Comparison of ENCODE assay signal across 21 cellular contexts in the genomic region with DNA sequence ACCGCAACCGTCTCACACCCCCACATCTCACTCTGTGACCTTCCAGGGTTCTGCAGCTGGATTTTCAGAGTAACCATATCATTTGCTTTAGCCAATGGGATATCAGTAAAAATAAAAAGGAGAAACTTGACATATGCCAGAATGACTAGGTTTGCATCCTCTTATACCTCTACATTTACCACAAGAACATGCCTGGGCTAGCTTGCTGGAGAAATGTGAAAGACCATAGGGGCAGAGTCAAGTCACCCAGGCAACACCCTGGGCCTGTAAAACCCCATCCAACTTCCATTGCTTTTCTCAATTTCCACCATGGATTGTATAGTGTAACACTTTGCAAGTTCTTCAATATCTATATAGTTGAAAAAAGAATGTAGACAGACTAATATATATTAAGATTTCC.
"Had no signal": no experiment of that assay in that cellular context is flagged by ENCODE, and none has a peak within 500 bp of the region (broad histone marks: within the 10 kb centered on the region; RNA-seq: fewer than 3 reads in every experiment).

No MANE protein-coding gene starts in this region.

- DNase-seq: effector memory CD4-positive, alpha-beta T cell; esophagus squamous epithelium; foreskin fibroblast; immature natural killer cell; kidney; left cardiac atrium; left ventricle myocardium inferior; lower lobe of right lung; mesendoderm; naive B cell; posterior cingulate gyrus; small intestine; stimulated activated CD4-positive, alpha-beta T cell treated with anti-CD3 and anti-CD28 coated beads, Interleukin-12 subunit alpha, Interleukin-12 subunit beta, amount 100 ng/mL, for 4 hours; stimulated activated naive CD4-positive, alpha-beta T cell; stomach; substantia nigra; transverse colon had no signal

- ATAC-seq: left cardiac atrium, lower lobe of right lung had no signal

- H3K27me3 ChIP-seq: esophagus squamous epithelium, neutrophil, right atrium auricular region, stomach, transverse colon had no signal

- H3K4me3 ChIP-seq: esophagus squamous epithelium, left ventricle myocardium inferior, lower lobe of right lung, right atrium auricular region, stomach, thoracic aorta, transverse colon had no signal

- H3K27ac ChIP-seq: esophagus squamous epithelium, left ventricle myocardium inferior, lower lobe of right lung, neutrophil, right atrium auricular region, stomach, thoracic aorta, transverse colon had no signal

- H3K4me1 ChIP-seq: esophagus squamous epithelium, left ventricle myocardium inferior, lower lobe of right lung, right atrium auricular region, stomach, transverse colon had no signal

- H3K36me3 ChIP-seq: esophagus squamous epithelium, left ventricle myocardium inferior, lower lobe of right lung, neutrophil, right atrium auricular region, stomach, thoracic aorta, transverse colon had no signal

- FAIRE-seq: endometrium, kidney, small intestine had no signal

- H3K9me3 ChIP-seq: esophagus squamous epithelium, left ventricle myocardium inferior, lower lobe of right lung, neutrophil, right atrium auricular region, thoracic aorta, transverse colon had no signal
